Comparison of ENCODE assay signal across 9 cellular contexts in genomic region chr4:91340843-91341242, GRCh38.
"Had no signal": no experiment of that assay in that cellular context is flagged by ENCODE, and none has a peak within 500 bp of the region (broad histone marks: within the 10 kb centered on the region; RNA-seq: fewer than 3 reads in every experiment).

No MANE protein-coding gene starts in this region.

- H2AFZ ChIP-seq: GM23248, GM23338 had no signal

- H3K4me3 ChIP-seq: GM23248, GM23338, HAP-1 had no signal

- H3K4me1 ChIP-seq: HAP-1 had no signal

- H3K4me2 ChIP-seq: GM23338 had no signal

- ATAC-seq: GM23338, HCT116 had no signal

- H3K27ac ChIP-seq: GM23248 had no signal

- H3K9me3 ChIP-seq: HAP-1 had no signal

- DNase-seq: GM23248, GOT3, H7, H9, HCEC 1CT, HFFc6 had no signal

- H3K9ac ChIP-seq: GM23248 had no signal

- H3K36me3 ChIP-seq: HAP-1 had no signal
